In the genomic region with DNA sequence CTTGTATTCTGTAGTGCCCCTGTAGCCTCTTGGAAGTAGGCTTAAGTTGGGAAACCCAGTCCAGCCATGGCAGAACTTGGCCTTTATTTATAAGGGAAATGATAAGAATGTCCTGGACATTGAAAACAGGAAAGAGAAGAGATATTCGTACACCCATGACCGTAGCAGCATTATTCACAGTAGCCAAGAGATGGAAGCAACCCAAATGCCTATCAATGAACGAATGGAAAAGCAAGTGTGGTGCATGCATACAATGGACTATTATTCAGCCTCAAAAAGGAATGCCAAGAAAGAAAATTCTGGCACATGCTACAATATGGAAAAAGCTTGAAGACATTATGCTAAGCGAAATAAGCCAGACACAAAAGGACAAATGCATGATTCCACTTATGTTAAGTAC, we compare ENCODE assay signal across 9 cellular contexts.
"Had no signal": no experiment of that assay in that cellular context is flagged by ENCODE, and none has a peak within 500 bp of the region (broad histone marks: within the 10 kb centered on the region; RNA-seq: fewer than 3 reads in every experiment).

No MANE protein-coding gene starts in this region.

- H3K9me3 ChIP-seq: upper lobe of left lung had no signal

- H3K4me3 ChIP-seq: spleen, upper lobe of left lung had no signal

- H3K27me3 ChIP-seq: spleen, upper lobe of left lung had no signal

- ATAC-seq: activated CD8-positive, alpha-beta T cell treated with anti-CD3 and anti-CD28 coated beads, Interleukin-2, amount 10 ng/mL, durations not matched to agents 7 days and 5 days; SK-N-SH treated with all-trans-retinoic acid at 6 μM for 48 hours had no signal

- DNase-seq: activated CD4-positive, alpha-beta T cell treated with anti-CD3 and anti-CD28 coated beads for 4 hours; activated CD8-positive, alpha-beta T cell treated with anti-CD3 and anti-CD28 coated beads, Interleukin-2, amount 10 ng/mL, durations not matched to agents 7 days and 5 days; nephron progenitor cell; SHP77; spleen; stimulated activated CD4-positive, alpha-beta T cell treated with anti-CD3 and anti-CD28 coated beads, Interleukin-2, amount 100 ng/mL, for 24 hours; stimulated activated naive B cell treated with anti-CD40 and anti-IgM and Interleukin-4, amounts not matched to agents 10 μg/mL and 1 μg/mL and 100 μg/mL, for 72 hours; upper lobe of left lung had no signal

- H3K36me3 ChIP-seq: spleen, upper lobe of left lung had no signal

- H3K27ac ChIP-seq: spleen, upper lobe of left lung had no signal

- H3K4me1 ChIP-seq: spleen had no signal
